Comparison of ENCODE assay signal across 9 cellular contexts in genomic region chr3:123027292-123028232, GRCh38. TPM values are rescaled to one million over a fixed set of nuclear protein-coding genes. Genes with fewer than 3 reads are reported as not detected.
A peak's percentile ranks its signal among the peaks of the same experiment; 100 is the strongest.
DNase-seq lines count a peak whose midpoint lies in the region; ATAC-seq and TF ChIP-seq lines count a peak whose summit lies in the region.
"Had no signal": no experiment of that assay in that cellular context is flagged by ENCODE, and none has a peak within 500 bp of the region (broad histone marks: within the 10 kb centered on the region; RNA-seq: fewer than 3 reads in every experiment).

SEMA5B (minus strand) TSS chr3:123027763; CDS start chr3:122961263, 66,500 bp downstream.

- H3K9ac ChIP-seq in SK-N-MC (ENCODE audit: insufficient read length) (peak within 1 kb of the TSS; percentile 83), colonic mucosa (ENCODE audit: low read depth in 2 of 2, low read length in 2 of 2) (peak within 1 kb of the TSS in 1 of 2 donors; percentile 35), stomach smooth muscle (ENCODE audit: low read length in 2 of 2) (peak within 1 kb of the TSS; percentile 24 to 68)

- H3K4me3 ChIP-seq in BE2C (ENCODE audit: low read depth, low read length) (peak within 1 kb of the TSS; percentile 57), GM23338 (peak within 1 kb of the TSS; percentile 64), SK-N-MC (peak within 1 kb of the TSS; percentile 90), colonic mucosa (peak within 1 kb of the TSS; percentile 52), lower leg skin (ENCODE audit: low read depth, poor library complexity, severe bottlenecking) (peak within 1 kb of the TSS; percentile 29), stomach smooth muscle (ENCODE audit: low read length in 2 of 2) (peak within 1 kb of the TSS; percentile 70 to 74)

- H3K4me1 Mint-ChIP-seq in GM23338 = peaks cover 39% of the 10 kb centered on the region

- peaks cover 10% of the 10 kb centered on the region; the same call in 1 of the 2 replicates for H3K79me2 ChIP-seq in GM23338 (replicated peaks; ENCODE audit: insufficient read depth)

- H3K9me3 ChIP-seq in BE2C (no peaks in the 10 kb centered on the region), SK-N-MC (ENCODE audit: low read depth, low read length) (no peaks in the 10 kb centered on the region), colonic mucosa (no peaks in the 10 kb centered on the region), stomach smooth muscle (ENCODE audit: control insufficient read depth in 2 of 2, low read length in 2 of 2) (no peaks in the 10 kb centered on the region)

- peaks cover 13% of the 10 kb centered on the region; the same call in 1 of the 2 replicates for H3F3A ChIP-seq in GM23338 (replicated peaks; ENCODE audit: low read depth)

- peak within 1 kb of the TSS; percentile 89 for H3K4me3 Mint-ChIP-seq in GM23338

- no peaks in the 10 kb centered on the region; the same call in none of the 2 replicates for H4K20me1 ChIP-seq in GM23338 (replicated peaks; ENCODE audit: insufficient read depth)

- WGBS in lower leg skin, 2 donors = 0 to 1% methylated on average over 61 to 87 of the region's 94 CpGs

- TF ChIP-seq POLR2A in lower leg skin (IDR thresholded peaks at IDR 0.05) = no peak

- intact Hi-C loops in colonic mucosa (cut with DNase I) (loop anchor here (2.0 to 10.0 kb wide), 3 partner anchors 85 to 273 kb away; no protein-coding TSS in a partner anchor), lower leg skin (cut with DNase I; ENCODE audit: low total_unique reads) (no loop called here)

- H3K27ac ChIP-seq in GM23338 (ENCODE audit: low read depth) (no peak within 1 kb of the TSS), SK-N-MC (peak within 1 kb of the TSS; percentile 68), colonic mucosa (no peak within 1 kb of the TSS), stomach smooth muscle (ENCODE audit: low read length) (no peak within 1 kb of the TSS)

- H2AFZ ChIP-seq in GM23338 = peak within 1 kb of the TSS; percentile 53

- no peaks in the 10 kb centered on the region for H3K9me2 ChIP-seq in GM23338 (ENCODE audit: insufficient read depth)

- peaks cover 26% of the 10 kb centered on the region for H3K27me3 Mint-ChIP-seq in GM23338 (ENCODE audit: insufficient read depth, low read depth, poor library complexity)

- no peak within 1 kb of the TSS for H3K27ac Mint-ChIP-seq in GM23338

- DNase-seq in BE2C = peak; percentile 62
- peak; percentile 92 for DNase-seq in GM23338 (ENCODE audit: low spot score)
- no peak for DNase-seq in SK-N-MC (ENCODE audit: low read depth, low spot score)
- DNase-seq in colonic mucosa = peak; percentile 23
- DNase-seq in lower leg skin (ENCODE audit: low spot score in 2 of 2) = peak in 1 of 2 donors; percentile 84

- H3K36me3 Mint-ChIP-seq in GM23338 (ENCODE audit: low read depth) = peaks cover 5% of the 10 kb centered on the region

- TF ChIP-seq CTCF in BE2C (IDR thresholded peaks at IDR 0.05; ENCODE audit: low read depth, low read length) = peak; percentile 34
- peak; percentile 36 to 68 for TF ChIP-seq CTCF in GM23338 (conservative IDR thresholded peaks at IDR 0.05; ENCODE audit: low read depth in 2 of 2)
- TF ChIP-seq CTCF in colonic mucosa (IDR thresholded peaks at IDR 0.05) = no peak
- TF ChIP-seq CTCF in lower leg skin (IDR thresholded peaks at IDR 0.05) = no peak

- ATAC-seq in GM23338 (peak; percentile 57), HG02885 (IDR thresholded peaks at IDR 0.05; ENCODE audit: poor library complexity, unreplicated experiment) (no peak), GM18502 (IDR thresholded peaks at IDR 0.05; ENCODE audit: poor library complexity, unreplicated experiment) (no peak)

- H3K27me3 ChIP-seq in BE2C (peaks cover 31% of the 10 kb centered on the region), GM23338 (ENCODE audit: insufficient read depth) (peaks cover 40% of the 10 kb centered on the region), colonic mucosa (peaks cover 42% of the 10 kb centered on the region), stomach smooth muscle (ENCODE audit: control insufficient read depth in 1 of 2, insufficient read depth in 2 of 2, low read length in 2 of 2) (peaks cover 46 to 67% of the 10 kb centered on the region in 2 donors)

- H3K36me3 ChIP-seq in BE2C (no peaks in the 10 kb centered on the region), GM23338 (ENCODE audit: insufficient read depth) (no peaks in the 10 kb centered on the region), SK-N-MC (ENCODE audit: insufficient read depth, low read length) (peaks cover 34% of the 10 kb centered on the region), colonic mucosa (no peaks in the 10 kb centered on the region), stomach smooth muscle (ENCODE audit: control insufficient read depth in 2 of 2, insufficient read depth in 2 of 2, low read length in 2 of 2) (no peaks in the 10 kb centered on the region)

- H3K4me1 ChIP-seq in BE2C = peaks cover 26% of the 10 kb centered on the region
- peaks cover 34% of the 10 kb centered on the region for H3K4me1 ChIP-seq in GM23338 (ENCODE audit: insufficient read depth)
- peaks cover 10% of the 10 kb centered on the region for H3K4me1 ChIP-seq in colonic mucosa
- peaks cover 23% of the 10 kb centered on the region for H3K4me1 ChIP-seq in stomach smooth muscle (ENCODE audit: control insufficient read depth, insufficient read depth, low read length)

- H3K9me3 Mint-ChIP-seq in GM23338 = no peaks in the 10 kb centered on the region

- H3K4me2 ChIP-seq in GM23338 = peak within 1 kb of the TSS; percentile 81

TF ChIP-seq in GM23338, 12 proteins besides CTCF, POLR2A, EP300 and RAD21:
- TF ChIP-seq STAT1 (IDR thresholded peaks at IDR 0.05; ENCODE audit: unreplicated experiment) (no peak), POLR2AphosphoS5 (IDR thresholded peaks at IDR 0.05; ENCODE audit: low read depth) (peak; percentile 51; the same call in 1 of the 2 replicates), JUNB (IDR thresholded peaks at IDR 0.05; ENCODE audit: unreplicated experiment) (no peak), ZNF331 (CRISPR knock-in tag; IDR thresholded peaks at IDR 0.05; ENCODE audit: low read depth) (no peak)

RNA-seq across cellular contexts. Expression of gene SEMA5B, which starts in this region (rescaled TPM):
- 10.7 TPM for polyA plus RNA-seq in BE2C (2012; ENCODE audit: insufficient read depth, insufficient read length, low read depth)
- 25.4 and 26.8 TPM in 2 replicates for total RNA-seq in GM23338 (2014; rRNA removed; shearing (Covaris generic))
- polyA plus RNA-seq in GM23338 (2016; fragmentation: Nextera tagmentation; extraction: Ambion mirVana) = 8.0 and 11.0 TPM in 2 replicates
- total RNA-seq in colonic mucosa (1 to 10 TPM in 1 of 2 donors, under 1 TPM in 1; 0.40 to 1.3 TPM), lower leg skin (1 to 10 TPM in 1 of 4 donors, under 1 TPM in 3; 0.21 to 1.8 (median 0.61) TPM)
- total RNA-seq: HT1080 had no signal

Comparison
In these comparisons a context has a peak if more than half of its experiments do, and no peak if none do; other contexts are left out.
1. H3K4me3 ChIP-seq: peak in every context shown above with its lines; median percentile 90 in SK-N-MC; 72 in stomach smooth muscle; 64 in GM23338; 57 in BE2C; 52 in colonic mucosa; 29 in lower leg skin.
2. CTCF ChIP-seq: peak in BE2C (single experiment) and GM23338 (2 of 2); none in colonic mucosa (single experiment) and lower leg skin (0 of 3).